4 cellular contexts compared by ENCODE assay signal in genomic region chr17:2013220-2013993, GRCh38. TPM values are rescaled to one million over a fixed set of nuclear protein-coding genes. Genes with fewer than 3 reads are reported as not detected.
"Had no signal": no experiment of that assay in that cellular context is flagged by ENCODE, and none has a peak within 500 bp of the region (broad histone marks: within the 10 kb centered on the region; RNA-seq: fewer than 3 reads in every experiment).

No MANE protein-coding gene starts in this region.

RNA-seq across cellular contexts. Expression of gene RTN4RL1, which starts 11.7 kb away (rescaled TPM):
- total RNA-seq: endothelial cell of umbilical vein, kidney epithelial cell, mononuclear cell, smooth muscle cell had no signal
- polyA plus RNA-seq: smooth muscle cell had no signal
